ENCODE assay signal across 13 cellular contexts in the genomic region with DNA sequence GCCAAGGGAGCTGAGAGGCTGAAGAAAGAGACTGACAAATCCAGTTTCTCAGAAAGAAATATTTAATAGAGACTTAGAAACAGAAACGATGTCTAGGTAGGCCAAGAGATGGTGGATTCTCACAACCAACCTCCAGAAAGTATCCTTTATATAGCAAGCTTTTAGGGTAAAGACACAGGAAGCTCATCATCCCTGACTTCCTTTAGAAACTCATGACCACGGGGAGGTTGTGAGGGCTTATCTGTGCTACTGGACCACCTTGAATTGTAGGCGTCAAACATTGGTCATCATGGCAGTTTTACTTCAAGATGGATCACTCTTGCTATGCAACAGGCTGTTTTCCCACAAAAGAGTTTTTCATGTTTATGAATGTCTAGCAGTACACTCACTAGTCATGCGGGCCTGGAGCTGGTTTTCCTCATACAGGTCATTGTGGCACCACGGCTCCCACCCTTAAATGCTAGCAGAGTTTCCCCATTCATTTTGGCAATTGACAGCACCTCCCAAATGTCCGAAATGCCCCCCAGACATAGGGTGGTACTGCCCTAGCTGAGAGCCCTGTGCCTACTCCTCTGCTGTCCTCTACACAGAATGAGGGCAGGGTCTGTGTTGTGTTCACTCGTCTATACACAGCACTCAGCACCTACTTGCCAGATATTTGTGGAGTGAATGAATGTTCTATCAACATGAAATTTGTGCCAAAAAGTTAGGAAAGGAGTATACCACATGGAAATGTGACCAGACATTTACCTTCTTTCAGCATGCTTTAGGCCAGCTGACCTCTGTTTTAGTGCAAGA. TPM values are rescaled to one million over a fixed set of nuclear protein-coding genes. Genes with fewer than 3 reads are reported as not detected.
DNase-seq lines count a peak whose midpoint lies in the region; ATAC-seq and TF ChIP-seq lines count a peak whose summit lies in the region.
"Had no signal": no experiment of that assay in that cellular context is flagged by ENCODE, and none has a peak within 500 bp of the region (broad histone marks: within the 10 kb centered on the region; RNA-seq: fewer than 3 reads in every experiment).

No MANE protein-coding gene starts in this region.

- no peak for DNase-seq in left ventricle myocardium inferior
- no peak for DNase-seq in T-helper 1 cell
- DNase-seq in mesenteric fat pad (ENCODE audit: low spot score) = no peak
- no peak for DNase-seq in NCI-H526 treated with DMSO at 0.1 percent for 48 hours (lab: John Stamatoyannopoulos, UW)
- DNase-seq in activated T-cell treated with anti-CD3 and anti-CD28 coated beads, Interleukin-2, amount 50 U/mL, for 1 hour = no peak
- DNase-seq: activated T-cell treated with anti-CD3 and anti-CD28 coated beads, Interleukin-2, amount 50 U/mL, for 24 hours; CD4-positive, alpha-beta T cell; central memory CD4-positive, alpha-beta T cell; NCI-H2171 had no signal

- H3K36me3 ChIP-seq in OCI-LY3 (replicated peaks; ENCODE audit: low read depth, low read length) (peaks cover 9% of the 10 kb centered on the region), left ventricle myocardium inferior (peaks cover 5% of the 10 kb centered on the region)

- intact Hi-C loops in left ventricle myocardium inferior (cut with micrococcal nuclease) = no loop called here

- ATAC-seq in GM18511 (IDR thresholded peaks at IDR 0.05; ENCODE audit: unreplicated experiment) = peak; percentile 10

- H3K27me3 ChIP-seq in OCI-LY3 (ENCODE audit: low read depth, low read length) (no peaks in the 10 kb centered on the region), left ventricle myocardium inferior (ENCODE audit: low read depth) (no peaks in the 10 kb centered on the region)

- peak overlapping the region; percentile 97 for H3K27ac ChIP-seq in OCI-LY3 (ENCODE audit: low read length)
- peak overlapping the region; percentile 87 for H3K27ac ChIP-seq in left ventricle myocardium inferior (replicated peaks)
- H3K27ac ChIP-seq in skin epidermis = peak overlapping the region in 11 of 21 experiments; percentile 11 to 72 (median 37)
- H3K27ac ChIP-seq: KMS-11 had no signal

- peaks cover 82% of the 10 kb centered on the region for H3K4me1 ChIP-seq in OCI-LY3 (ENCODE audit: low read length)
- H3K4me1 ChIP-seq in left ventricle myocardium inferior = peaks cover 97% of the 10 kb centered on the region

- H3K4me3 ChIP-seq in OCI-LY3 (ENCODE audit: low read length) (peak overlapping the region; percentile 52), left ventricle myocardium inferior (peak overlapping the region; percentile 20), skin epidermis (no peak overlapping the region)

- peak overlapping the region; percentile 79 for H3K4me2 ChIP-seq in OCI-LY3 (ENCODE audit: low read length)
- H3K4me2 ChIP-seq: KMS-11 had no signal

- H3K9ac ChIP-seq in OCI-LY3 (ENCODE audit: low read length) = peak overlapping the region; percentile 80
- H3K9ac ChIP-seq: KMS-11 had no signal

- H3K79me2 ChIP-seq in OCI-LY3 (ENCODE audit: low read length) = peaks cover 70% of the 10 kb centered on the region

- H4K20me1 ChIP-seq in OCI-LY3 (ENCODE audit: insufficient read depth, low read length) = peaks cover 8% of the 10 kb centered on the region

- H2AFZ ChIP-seq in OCI-LY3 (ENCODE audit: low read depth, low read length) = no peak overlapping the region

- TF ChIP-seq CTCF in OCI-LY3 (IDR thresholded peaks at IDR 0.05; ENCODE audit: low read depth, low read length) (no peak), left ventricle myocardium inferior (IDR thresholded peaks at IDR 0.05; ENCODE audit: borderline replicate concordance) (no peak)

- H3K9me3 ChIP-seq in OCI-LY3 (ENCODE audit: insufficient read depth, low read length) (no peaks in the 10 kb centered on the region), left ventricle myocardium inferior (replicated peaks) (no peaks in the 10 kb centered on the region)

RNA-seq across cellular contexts. Expression of a gene that starts 26.0 kb away (rescaled TPM):
- total RNA-seq in left ventricle myocardium inferior (9.1 TPM), mesenteric fat pad (5.8 TPM)

RNA-seq across cellular contexts. Expression of a gene that starts 26.1 kb away (rescaled TPM):
- total RNA-seq in left ventricle myocardium inferior (380 TPM), mesenteric fat pad (274 TPM)

RNA-seq across cellular contexts. Expression of a gene that starts 48.4 kb away (rescaled TPM):
- total RNA-seq in left ventricle myocardium inferior (10.3 TPM), mesenteric fat pad (20.0 TPM)

RNA-seq across cellular contexts. Expression of a gene that starts 48.6 kb away (rescaled TPM):
- 19.4 TPM for total RNA-seq in left ventricle myocardium inferior
- 10.3 TPM for total RNA-seq in mesenteric fat pad

Comparison
In these comparisons a context has a peak if more than half of its experiments do, and no peak if none do; other contexts are left out.
1. H3K27ac ChIP-seq: peak in every context shown above with its lines; median percentile 97 in OCI-LY3; 87 in left ventricle myocardium inferior; 37 in skin epidermis.
2. H3K4me3 ChIP-seq: peak in OCI-LY3 (single experiment) and left ventricle myocardium inferior (single experiment); none in skin epidermis (0 of 7).